ENCODE assay signal across 1 cellular context in genomic region chr3:128784228-128784627, GRCh38.
A peak's percentile ranks its signal among the peaks of the same experiment; 100 is the strongest.
TF ChIP-seq lines count a peak whose summit lies in the region.

No MANE protein-coding gene starts in this region.

TF ChIP-seq in K562, 482 proteins besides CTCF, POLR2A, EP300 and RAD21 (continued from another document):
- TF ChIP-seq VEZF1 (CRISPR knock-in tag; IDR thresholded peaks at IDR 0.05) (0 out of 2 replicates have a peak, but pooled peaks have one; percentile 21), SMC3 (conservative IDR thresholded peaks at IDR 0.05; ENCODE audit: insufficient read depth, low read depth, low read length) (peak; percentile 41), RCOR1 (IDR thresholded peaks at IDR 0.05; ENCODE audit: borderline replicate concordance in 1 of 2, low read depth in 2 of 2, low read length in 2 of 2) (peak in 1 of 2 experiments; percentile 35; a peak in 1 of 4 replicates)
- TF ChIP-seq, protein P1, sequence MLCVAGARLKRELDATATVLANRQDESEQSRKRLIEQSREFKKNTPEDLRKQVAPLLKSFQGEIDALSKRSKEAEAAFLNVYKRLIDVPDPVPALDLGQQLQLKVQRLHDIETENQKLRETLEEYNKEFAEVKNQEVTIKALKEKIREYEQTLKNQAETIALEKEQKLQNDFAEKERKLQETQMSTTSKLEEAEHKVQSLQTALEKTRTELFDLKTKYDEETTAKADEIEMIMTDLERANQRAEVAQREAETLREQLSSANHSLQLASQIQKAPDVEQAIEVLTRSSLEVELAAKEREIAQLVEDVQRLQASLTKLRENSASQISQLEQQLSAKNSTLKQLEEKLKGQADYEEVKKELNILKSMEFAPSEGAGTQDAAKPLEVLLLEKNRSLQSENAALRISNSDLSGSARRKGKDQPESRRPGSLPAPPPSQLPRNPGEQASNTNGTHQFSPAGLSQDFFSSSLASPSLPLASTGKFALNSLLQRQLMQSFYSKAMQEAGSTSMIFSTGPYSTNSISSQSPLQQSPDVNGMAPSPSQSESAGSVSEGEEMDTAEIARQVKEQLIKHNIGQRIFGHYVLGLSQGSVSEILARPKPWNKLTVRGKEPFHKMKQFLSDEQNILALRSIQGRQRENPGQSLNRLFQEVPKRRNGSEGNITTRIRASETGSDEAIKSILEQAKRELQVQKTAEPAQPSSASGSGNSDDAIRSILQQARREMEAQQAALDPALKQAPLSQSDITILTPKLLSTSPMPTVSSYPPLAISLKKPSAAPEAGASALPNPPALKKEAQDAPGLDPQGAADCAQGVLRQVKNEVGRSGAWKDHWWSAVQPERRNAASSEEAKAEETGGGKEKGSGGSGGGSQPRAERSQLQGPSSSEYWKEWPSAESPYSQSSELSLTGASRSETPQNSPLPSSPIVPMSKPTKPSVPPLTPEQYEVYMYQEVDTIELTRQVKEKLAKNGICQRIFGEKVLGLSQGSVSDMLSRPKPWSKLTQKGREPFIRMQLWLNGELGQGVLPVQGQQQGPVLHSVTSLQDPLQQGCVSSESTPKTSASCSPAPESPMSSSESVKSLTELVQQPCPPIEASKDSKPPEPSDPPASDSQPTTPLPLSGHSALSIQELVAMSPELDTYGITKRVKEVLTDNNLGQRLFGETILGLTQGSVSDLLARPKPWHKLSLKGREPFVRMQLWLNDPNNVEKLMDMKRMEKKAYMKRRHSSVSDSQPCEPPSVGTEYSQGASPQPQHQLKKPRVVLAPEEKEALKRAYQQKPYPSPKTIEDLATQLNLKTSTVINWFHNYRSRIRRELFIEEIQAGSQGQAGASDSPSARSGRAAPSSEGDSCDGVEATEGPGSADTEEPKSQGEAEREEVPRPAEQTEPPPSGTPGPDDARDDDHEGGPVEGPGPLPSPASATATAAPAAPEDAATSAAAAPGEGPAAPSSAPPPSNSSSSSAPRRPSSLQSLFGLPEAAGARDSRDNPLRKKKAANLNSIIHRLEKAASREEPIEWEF (CRISPR knock-in tag; IDR thresholded peaks at IDR 0.05): no peak
